Comparison of ENCODE assay signal across 8 cellular contexts in the genomic region with DNA sequence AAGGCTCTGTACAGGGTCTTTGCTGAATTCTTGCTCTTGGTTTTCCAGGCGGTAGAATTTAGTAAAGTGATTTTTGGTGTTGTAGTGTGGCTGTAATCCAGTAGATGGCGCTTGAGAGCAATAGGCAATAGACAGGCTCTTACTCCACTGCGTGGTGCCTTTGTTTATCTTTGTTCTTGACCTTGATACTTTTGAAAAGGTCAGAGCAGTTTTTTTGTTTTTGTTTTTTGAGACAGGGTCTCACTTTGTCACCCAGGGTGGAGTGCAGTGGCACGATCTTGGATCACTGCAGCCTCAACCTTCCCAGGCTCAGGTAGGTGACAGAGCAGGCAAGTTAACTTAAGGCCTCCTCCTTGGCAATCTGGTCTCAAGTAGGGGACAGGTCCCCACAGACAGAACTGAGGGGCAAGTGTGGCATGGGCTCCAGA. TPM values are rescaled to one million over a fixed set of nuclear protein-coding genes. Genes with fewer than 3 reads are reported as not detected.
A peak's percentile ranks its signal among the peaks of the same experiment; 100 is the strongest.
DNase-seq lines count a peak whose midpoint lies in the region; ATAC-seq, FAIRE-seq and TF ChIP-seq lines count a peak whose summit lies in the region.

No MANE protein-coding gene starts in this region.

- no peak overlapping the region for H3K4me2 ChIP-seq in DND-41 (ENCODE audit: insufficient read depth, low read length)
- no peak overlapping the region for H3K4me2 ChIP-seq in IMR-90 (ENCODE audit: low read depth, low read length)

- no peak for TF ChIP-seq POLR2A in IMR-90 (IDR thresholded peaks at IDR 0.05; ENCODE audit: low read depth, low read length)

- H3K27me3 ChIP-seq in DND-41 (ENCODE audit: insufficient read depth, low read length, poor library complexity) (peaks cover 6% of the 10 kb centered on the region), IMR-90 (ENCODE audit: control insufficient read depth, insufficient read depth, low read length) (no peaks in the 10 kb centered on the region)

- H3K4me3 ChIP-seq in DND-41 (ENCODE audit: low read depth in 1 of 2, low read length in 2 of 2) (no peak overlapping the region), IMR-90 (ENCODE audit: insufficient read depth, low read depth, low read length) (no peak overlapping the region), kidney (ENCODE audit: low read length in 2 of 2) (no peak overlapping the region)

- H3K79me1 ChIP-seq in IMR-90 (ENCODE audit: low read depth in 1 of 2, low read length in 2 of 2) = no peaks in the 10 kb centered on the region

- no peak overlapping the region for H3K4ac ChIP-seq in IMR-90 (ENCODE audit: low read depth, low read length)

- no peaks in the 10 kb centered on the region for H3K79me2 ChIP-seq in DND-41 (ENCODE audit: insufficient read depth, low read length)

- H3K18ac ChIP-seq in IMR-90 (ENCODE audit: low read depth, low read length) = no peak overlapping the region

- dilution Hi-C loops in IMR-90 (cut with HindIII; ENCODE audit: low sequenced_read_pairs, unreplicated experiment) = no loop called here

- no peaks in the 10 kb centered on the region for H4K20me1 ChIP-seq in DND-41 (ENCODE audit: insufficient read depth, low read length)
- no peaks in the 10 kb centered on the region; the same call in 1 of the 2 replicates for H4K20me1 ChIP-seq in IMR-90 (ENCODE audit: insufficient read depth, low read length)

- no peak for TF ChIP-seq RAD21 in IMR-90 (IDR thresholded peaks at IDR 0.05; ENCODE audit: low read length)

- intact Hi-C loops in IMR-90 (cut with micrococcal nuclease) = loop anchor here (1.0 kb wide), 1 partner anchor 66 kb away; no protein-coding TSS in a partner anchor
- intact Hi-C loops in kidney (cut with DNase I) = no loop called here

- no peak overlapping the region for H3K56ac ChIP-seq in IMR-90 (ENCODE audit: extremely low read depth, insufficient read depth, low read length)

- H3K27ac ChIP-seq in DND-41 (ENCODE audit: low read length) = 0 out of 2 replicates have a peak overlapping the region, but pooled peaks have one; percentile 25
- H3K27ac ChIP-seq in IMR-90 (ENCODE audit: insufficient read depth, low read length) = no peak overlapping the region
- H3K27ac ChIP-seq in kidney (ENCODE audit: low read depth in 2 of 2, low read length in 2 of 2) = no peak overlapping the region

- in situ Hi-C loops in IMR-90 (cut with MboI; ENCODE audit: low sequenced_read_pairs) = no loop called here

- no peak overlapping the region for H4K8ac ChIP-seq in IMR-90 (ENCODE audit: low read depth in 2 of 2, low read length in 2 of 2)

- no peaks in the 10 kb centered on the region for H3K9me1 ChIP-seq in IMR-90 (ENCODE audit: insufficient read depth, low read length)

- no peak overlapping the region for H2BK15ac ChIP-seq in IMR-90 (ENCODE audit: low read depth, low read length)

- no peak overlapping the region for H2BK5ac ChIP-seq in IMR-90 (ENCODE audit: low read depth, low read length, poor library complexity, severe bottlenecking)

- peak; percentile 91 for ATAC-seq in DND-41 (ENCODE audit: insufficient read depth, low read depth)
- peak; percentile 62 for ATAC-seq in IMR-90 (ENCODE audit: low read depth)

- no peaks in the 10 kb centered on the region for H3K36me3 ChIP-seq in DND-41 (ENCODE audit: insufficient read depth, low read length)
- H3K36me3 ChIP-seq in IMR-90 (ENCODE audit: control insufficient read depth, insufficient read depth, low read length) = no peaks in the 10 kb centered on the region
- H3K36me3 ChIP-seq in kidney (ENCODE audit: control insufficient read depth in 1 of 2, insufficient read depth in 2 of 2, low read length in 2 of 2) = no peaks in the 10 kb centered on the region

- peak; percentile 88 for TF ChIP-seq CTCF in DND-41 (IDR thresholded peaks at IDR 0.05; ENCODE audit: borderline replicate concordance, extremely low read depth, low read length, poor library complexity, severe bottlenecking)
- peak; percentile 48 for TF ChIP-seq CTCF in IMR-90 (conservative IDR thresholded peaks at IDR 0.05; ENCODE audit: low read depth, low read length)
- TF ChIP-seq CTCF in kidney (IDR thresholded peaks at IDR 0.05; ENCODE audit: borderline replicate concordance, extremely low read depth, insufficient read depth) = peak; percentile 58

- no peak overlapping the region for H3K23ac ChIP-seq in IMR-90 (ENCODE audit: low read depth, low read length)

- CTCF ChIA-PET in IMR-90 (lab: Yijun Ruan, JAX) = no interaction called here

- H2BK120ac ChIP-seq in IMR-90 (ENCODE audit: low read depth, low read length) = no peak overlapping the region

- no TSS peak for BruUV-seq in IMR-90 (replicated peaks; lab: Mats Ljungman, UMichigan)

- POLR2A ChIA-PET in IMR-90 (lab: Charles Lee; ENCODE audit: unreplicated experiment) = no interaction called here

- H2AFZ ChIP-seq in DND-41 (ENCODE audit: low read depth, low read length) = 0 out of 2 replicates have a peak overlapping the region, but pooled peaks have one; percentile 18
- no peak overlapping the region for H2AFZ ChIP-seq in IMR-90 (replicated peaks; ENCODE audit: low read length, poor library complexity)

- no peak overlapping the region for H4K91ac ChIP-seq in IMR-90 (ENCODE audit: insufficient read depth, low read depth, low read length)

- H3K4me1 ChIP-seq in DND-41 (ENCODE audit: insufficient read depth, low read length) (peaks cover 7% of the 10 kb centered on the region), IMR-90 (ENCODE audit: control insufficient read depth, insufficient read depth, low read length) (no peaks in the 10 kb centered on the region), kidney (ENCODE audit: control insufficient read depth in 1 of 2, insufficient read depth in 1 of 2, low read depth in 1 of 2, low read length in 2 of 2) (no peaks in the 10 kb centered on the region)

- H2BK20ac ChIP-seq in IMR-90 (ENCODE audit: low read depth, low read length) = no peak overlapping the region

- FAIRE-seq in kidney (lab: Jason Lieb, UNC) = no peak

- no peak overlapping the region for H3K14ac ChIP-seq in IMR-90 (replicated peaks; ENCODE audit: low read depth, low read length)

- no peak overlapping the region for H2AK5ac ChIP-seq in IMR-90 (ENCODE audit: low read depth, low read length)

- no peaks in the 10 kb centered on the region for H3K9me3 ChIP-seq in DND-41 (ENCODE audit: insufficient read depth, low read length, severe bottlenecking)
- H3K9me3 ChIP-seq in IMR-90 (ENCODE audit: control insufficient read depth, insufficient read depth, low read length) = peaks cover under 1% of the 10 kb centered on the region; the same call in 1 of the 2 replicates
- no peaks in the 10 kb centered on the region for H3K9me3 ChIP-seq in kidney (ENCODE audit: control insufficient read depth in 1 of 2, low read length in 2 of 2)

- WGBS in IMR-90 (ENCODE audit: extremely low coverage in 2 of 2, insufficient read length in 1 of 2), 2 experiments = 0% methylated on average over 2 of the region's 4 CpGs; no CpG with 5 or more reads in 1 of the 2 experiments

- DNase-seq in DND-41 (peak; percentile 62), IMR-90 (peak; percentile 8), SW480 (ENCODE audit: low spot score) (peak; percentile 38), astrocyte of the hippocampus (ENCODE audit: low read depth, low spot score) (peak; percentile 49), kidney (no peak), putamen (ENCODE audit: low spot score) (no peak), NCI-H187 treated with DMSO at 0.1 percent for 48 hours (lab: John Stamatoyannopoulos, UW) (no peak)
- peak; percentile 32 for DNase-seq in stimulated activated CD8-positive, alpha-beta memory T cell treated with anti-CD3 and anti-CD28 coated beads, Interleukin-12 subunit alpha, Interleukin-12 subunit beta, amount 100 ng/mL, for 1 hour (ENCODE audit: low read depth)

- H3K9ac ChIP-seq in DND-41 (ENCODE audit: low read depth, low read length) (no peak overlapping the region), IMR-90 (ENCODE audit: low read depth, low read length) (no peak overlapping the region), kidney (ENCODE audit: low read length in 2 of 2) (no peak overlapping the region)

- H4K5ac ChIP-seq in IMR-90 (ENCODE audit: low read depth, low read length) = no peak overlapping the region

- no peak overlapping the region for H2AK9ac ChIP-seq in IMR-90 (replicated peaks; ENCODE audit: low read depth, low read length, poor library complexity)

TF ChIP-seq in IMR-90, 13 proteins besides CTCF, POLR2A, EP300 and RAD21:
- TF ChIP-seq FOS (IDR thresholded peaks at IDR 0.05; ENCODE audit: low read depth, low read length) (no peak), MAFK (IDR thresholded peaks at IDR 0.05; ENCODE audit: low read depth, low read length) (no peak)
TF ChIP-seq in IMR-90: peak in this region for 0.

RNA-seq across cellular contexts. Expression of a gene that starts 12.2 kb away (rescaled TPM):
- total RNA-seq in IMR-90 (2012; rRNA removed) = not detected in 2 replicates
- not detected in 2 replicates for polyA plus RNA-seq in IMR-90 (2012; rRNA removed)
- not detected in 2 replicates for polyA plus RNA-seq in IMR-90 (2012; cell fraction: cytosol; rRNA removed)
- not detected in 2 replicates for polyA plus RNA-seq in IMR-90 (2012; cell fraction: nucleus; rRNA removed; ENCODE audit: low replicate concordance)
- total RNA-seq in kidney = 5.9 TPM
- 1.4 TPM for polyA plus RNA-seq in kidney (ENCODE audit: insufficient read depth, low read depth, low replicate concordance)

RNA-seq across cellular contexts. Expression of a gene that starts 13.8 kb away (rescaled TPM):
- total RNA-seq in IMR-90 (2012; rRNA removed) = not detected in 2 replicates
- polyA plus RNA-seq in IMR-90 (2012; rRNA removed) = not detected in 2 replicates
- not detected in 2 replicates for polyA plus RNA-seq in IMR-90 (2012; cell fraction: cytosol; rRNA removed)
- polyA plus RNA-seq in IMR-90 (2012; cell fraction: nucleus; rRNA removed; ENCODE audit: low replicate concordance) = not detected in 2 replicates
- total RNA-seq in kidney = 0.69 TPM
- polyA plus RNA-seq in kidney (ENCODE audit: insufficient read depth, low read depth, low replicate concordance) = not detected

RNA-seq across cellular contexts. Expression of a gene that starts 39.5 kb away (rescaled TPM):
- total RNA-seq in IMR-90 (2012; rRNA removed) = not detected in 2 replicates
- not detected in 2 replicates for polyA plus RNA-seq in IMR-90 (2012; rRNA removed)
- not detected in 2 replicates for polyA plus RNA-seq in IMR-90 (2012; cell fraction: cytosol; rRNA removed)
- not detected in 2 replicates for polyA plus RNA-seq in IMR-90 (2012; cell fraction: nucleus; rRNA removed; ENCODE audit: low replicate concordance)
- total RNA-seq in kidney = 41.9 TPM
- polyA plus RNA-seq in kidney (ENCODE audit: insufficient read depth, low read depth, low replicate concordance) = 4.1 TPM

RNA-seq across cellular contexts. Expression of a gene that starts 44.3 kb away (rescaled TPM):
- total RNA-seq in IMR-90 (2012; rRNA removed) = not detected in 2 replicates
- polyA plus RNA-seq in IMR-90 (2012; rRNA removed) = not detected in 2 replicates
- not detected in 2 replicates for polyA plus RNA-seq in IMR-90 (2012; cell fraction: cytosol; rRNA removed)
- not detected in 2 replicates for polyA plus RNA-seq in IMR-90 (2012; cell fraction: nucleus; rRNA removed; ENCODE audit: low replicate concordance)
- total RNA-seq in kidney = 11.5 TPM
- polyA plus RNA-seq in kidney (ENCODE audit: insufficient read depth, low read depth, low replicate concordance) = 1.9 TPM

Comparison
In these comparisons a context has a peak if more than half of its experiments do, and no peak if none do; other contexts are left out.
1. DNase-seq: peak in DND-41 (single experiment), IMR-90 (single experiment), SW480 (single experiment), astrocyte of the hippocampus (single experiment) and stimulated activated CD8-positive, alpha-beta memory T cell treated with anti-CD3 and anti-CD28 coated beads, Interleukin-12 subunit alpha, Interleukin-12 subunit beta, amount 100 ng/mL, for 1 hour (single experiment); none in kidney (single experiment), putamen (single experiment) and NCI-H187 treated with DMSO at 0.1 percent for 48 hours (single experiment).
2. RNA of a gene that starts 39.5 kb away (total RNA-seq): 41.9 TPM in kidney (single experiment); not detected in IMR-90; every median in the first group is over 10 times any median in the second.
3. Peak in every context shown above with its lines, with median percentiles within 50 percentile points of each other: CTCF ChIP-seq.